15 cellular contexts compared by ENCODE assay signal in genomic region chr15:23912191-23912590, GRCh38.
DNase-seq lines count a peak whose midpoint lies in the region; ATAC-seq and TF ChIP-seq lines count a peak whose summit lies in the region.
"Had no signal": no experiment of that assay in that cellular context is flagged by ENCODE, and none has a peak within 500 bp of the region (broad histone marks: within the 10 kb centered on the region; RNA-seq: fewer than 3 reads in every experiment).

No MANE protein-coding gene starts in this region.

- peaks cover 27% of the 10 kb centered on the region for H3K9me3 Mint-ChIP-seq in nephron progenitor cell
- H3K9me3 Mint-ChIP-seq: activated B cell treated with CpG ODN at 0.5 μM for 24 hours had no signal

- ATAC-seq in GM19023 (IDR thresholded peaks at IDR 0.05; ENCODE audit: unreplicated experiment): no peak
- ATAC-seq: left lobe of liver had no signal

- peak overlapping the region; percentile 66 for H3K4me3 Mint-ChIP-seq in nephron progenitor cell
- H3K4me3 Mint-ChIP-seq: activated B cell treated with CpG ODN at 0.5 μM for 24 hours had no signal

- no peaks in the 10 kb centered on the region for H3K36me3 ChIP-seq in BLaER1 treated with 17β-estradiol and CSF1 and Interleukin-3, amounts not matched to agents 10 nM and 100 nM
- no peaks in the 10 kb centered on the region for H3K36me3 ChIP-seq in HUES6 (ENCODE audit: control insufficient read depth, insufficient read depth, low read length)

- H3K4me3 ChIP-seq in BLaER1 treated with 17β-estradiol and CSF1 and Interleukin-3, amounts not matched to agents 10 nM and 100 nM: no peak overlapping the region
- peak overlapping the region; percentile 49 for H3K4me3 ChIP-seq in HUES6 (ENCODE audit: low read depth, low read length)

- H3K27ac ChIP-seq in BLaER1 treated with 17β-estradiol and CSF1 and Interleukin-3, amounts not matched to agents 10 nM and 100 nM: no peak overlapping the region
- no peak overlapping the region for H3K27ac ChIP-seq in HUES6 (ENCODE audit: low read depth, low read length)

- no peak overlapping the region for H3K27ac Mint-ChIP-seq in nephron progenitor cell
- H3K27ac Mint-ChIP-seq: activated B cell treated with CpG ODN at 0.5 μM for 24 hours had no signal

- no peak for TF ChIP-seq CTCF in nephron progenitor cell (IDR thresholded peaks at IDR 0.05)

- H4K20me1 ChIP-seq in BLaER1 treated with 17β-estradiol and CSF1 and Interleukin-3, amounts not matched to agents 10 nM and 100 nM: no peaks in the 10 kb centered on the region

- peaks cover 5% of the 10 kb centered on the region for H3K4me1 Mint-ChIP-seq in nephron progenitor cell
- H3K4me1 Mint-ChIP-seq: activated B cell treated with CpG ODN at 0.5 μM for 24 hours had no signal

- H3K36me3 Mint-ChIP-seq in nephron progenitor cell (ENCODE audit: low read depth): no peaks in the 10 kb centered on the region

- DNase-seq in ecto neural progenitor cell (ENCODE audit: low spot score): peak; percentile 78
- DNase-seq in nephron progenitor cell: peak; percentile 68
- no peak for DNase-seq in activated CD4-positive, alpha-beta T cell treated with anti-CD3 and anti-CD28 coated beads for 1 hour
- DNase-seq in NCI-H2029 (lab: John Stamatoyannopoulos, UW): no peak
- DNase-seq in T1000 (lab: John Stamatoyannopoulos, UW): no peak
- DNase-seq: activated B cell treated with CpG ODN at 0.5 μM for 24 hours; activated effector memory CD4-positive, alpha-beta T cell treated with anti-CD3 and anti-CD28 coated beads, Interleukin-2, amount 50 U/mL, for 16 hours; erythroblast; NCI-H1694; NCI-H510A; T-helper 1 cell had no signal

- no peak overlapping the region for H3K9ac ChIP-seq in BLaER1 treated with 17β-estradiol and CSF1 and Interleukin-3, amounts not matched to agents 10 nM and 100 nM
- no peak overlapping the region for H3K9ac ChIP-seq in HUES6 (ENCODE audit: low read length)

- H3K4me1 ChIP-seq in BLaER1 treated with 17β-estradiol and CSF1 and Interleukin-3, amounts not matched to agents 10 nM and 100 nM: peaks cover 0 to 6% (median 2%) of the 10 kb centered on the region in 10 experiments; a peak in 5 of 20 replicates
- H3K4me1 ChIP-seq in HUES6 (ENCODE audit: control insufficient read depth, insufficient read depth, low read length): no peaks in the 10 kb centered on the region

- no peaks in the 10 kb centered on the region for H3K9me3 ChIP-seq in BLaER1 treated with 17β-estradiol and CSF1 and Interleukin-3, amounts not matched to agents 10 nM and 100 nM (replicated peaks in 1 of 11)
- H3K9me3 ChIP-seq in HUES6 (ENCODE audit: control insufficient read depth, insufficient read depth, low read depth, low read length): peaks cover 11% of the 10 kb centered on the region; the same call in 1 of the 2 replicates

- H3K27me3 Mint-ChIP-seq in nephron progenitor cell (ENCODE audit: low read depth, poor library complexity): no peaks in the 10 kb centered on the region
- H3K27me3 Mint-ChIP-seq: activated B cell treated with CpG ODN at 0.5 μM for 24 hours had no signal

- H3K4me2 ChIP-seq in BLaER1 treated with 17β-estradiol and CSF1 and Interleukin-3, amounts not matched to agents 10 nM and 100 nM: peak overlapping the region; percentile 2 to 53 (median 38); a peak in 18 of 22 replicates

- no peaks in the 10 kb centered on the region for H3K27me3 ChIP-seq in BLaER1 treated with 17β-estradiol and CSF1 and Interleukin-3, amounts not matched to agents 10 nM and 100 nM
- H3K27me3 ChIP-seq in HUES6 (ENCODE audit: control insufficient read depth, insufficient read depth, low read length): no peaks in the 10 kb centered on the region

Comparison
In these comparisons a context has a peak if more than half of its experiments do, and no peak if none do; other contexts are left out.
1. DNase-seq: peak in ecto neural progenitor cell (single experiment) and nephron progenitor cell (single experiment); none in activated CD4-positive, alpha-beta T cell treated with anti-CD3 and anti-CD28 coated beads for 1 hour (single experiment), NCI-H2029 (single experiment) and T1000 (single experiment).